Comparison of ENCODE assay signal across 31 cellular contexts in genomic region chr10:75705426-75705825, GRCh38.
DNase-seq lines count a peak whose midpoint lies in the region; ATAC-seq and TF ChIP-seq lines count a peak whose summit lies in the region.
"Had no signal": no experiment of that assay in that cellular context is flagged by ENCODE, and none has a peak within 500 bp of the region (broad histone marks: within the 10 kb centered on the region; RNA-seq: fewer than 3 reads in every experiment).

No MANE protein-coding gene starts in this region.

- H3K4me1 Mint-ChIP-seq in T-helper 2 cell treated with Interferon-gamma antibody and Interleukin-4, amounts not matched to agents 5 μg/mL and 100 μg/mL, for 36 hours (ENCODE audit: low read depth), result no peaks in the 10 kb centered on the region
- H3K4me1 Mint-ChIP-seq: B cell; CD4-positive, alpha-beta memory T cell; CD4-positive, CD25-positive, alpha-beta regulatory T cell; CD8-positive, alpha-beta memory T cell had no signal

- TF ChIP-seq EP300 in esophagus muscularis mucosa (IDR thresholded peaks at IDR 0.05), result no peak

- H3K4me1 ChIP-seq in HEK293 (ENCODE audit: control insufficient read depth, insufficient read depth, low read length) (no peaks in the 10 kb centered on the region; the same call in 1 of the 2 replicates), esophagus muscularis mucosa (peaks cover 7 to 37% (median 23%) of the 10 kb centered on the region in 4 donors), PC-3 (ENCODE audit: insufficient read depth, low read length) (no peaks in the 10 kb centered on the region)
- H3K4me1 ChIP-seq: A549, BE2C, BLaER1, Caco-2 had no signal

- ATAC-seq in PC-3, result no peak
- ATAC-seq: A549; CD8-positive, alpha-beta T cell had no signal

- H3K27ac Mint-ChIP-seq in T-helper 2 cell treated with Interferon-gamma antibody and Interleukin-4, amounts not matched to agents 5 μg/mL and 100 μg/mL, for 36 hours, result no peak overlapping the region
- H3K27ac Mint-ChIP-seq: B cell; CD4-positive, alpha-beta memory T cell; CD4-positive, alpha-beta T cell; CD4-positive, CD25-positive, alpha-beta regulatory T cell; CD8-positive, alpha-beta memory T cell; CD8-positive, alpha-beta T cell had no signal

- POLR2A ChIA-PET in HEK293 (lab: Yijun Ruan, JAX) (no interaction called here), PC-3 (lab: Charles Lee; ENCODE audit: unreplicated experiment) (no interaction called here)

- no peak for TF ChIP-seq CTCF in HEK293 (tag by site-specific recombination; IDR thresholded peaks at IDR 0.05)
- TF ChIP-seq CTCF in esophagus muscularis mucosa (IDR thresholded peaks at IDR 0.05), result no peak
- no peak for TF ChIP-seq CTCF in PC-3 (conservative IDR thresholded peaks at IDR 0.05; ENCODE audit: low read depth, low read length)

- H3K9me3 ChIP-seq in HEK293 (ENCODE audit: control insufficient read depth, insufficient read depth, low read depth, low read length), result no peaks in the 10 kb centered on the region
- H3K9me3 ChIP-seq in esophagus muscularis mucosa, result no peaks in the 10 kb centered on the region
- no peaks in the 10 kb centered on the region for H3K9me3 ChIP-seq in PC-3 (ENCODE audit: low read length)
- H3K9me3 ChIP-seq: A549; BE2C; BLaER1; BLaER1 treated with 17β-estradiol and CSF1 and Interleukin-3, amounts not matched to agents 10 nM and 100 nM; Caco-2 had no signal

- CTCF ChIA-PET in HEK293 (lab: Yijun Ruan, JAX) (interaction anchor here (0.7 kb wide), 2 partner anchors 13 to 298 kb away, joined by 3 read pairs; no protein-coding TSS in a partner anchor), PC-3 (lab: Charles Lee) (no interaction called here)

- H3K27ac ChIP-seq in HEK293 (ENCODE audit: extremely low read depth, low read depth, low read length), result no peak overlapping the region
- H3K27ac ChIP-seq in esophagus muscularis mucosa (replicated peaks in 1 of 4), result no peak overlapping the region
- H3K27ac ChIP-seq in PC-3 (ENCODE audit: low read length), result no peak overlapping the region
- H3K27ac ChIP-seq: 22Rv1; A549; BLaER1; BLaER1 treated with 17β-estradiol and CSF1 and Interleukin-3, amounts not matched to agents 10 nM and 100 nM; C4-2B had no signal

- no peak overlapping the region for H3K4me3 Mint-ChIP-seq in T-helper 2 cell treated with Interferon-gamma antibody and Interleukin-4, amounts not matched to agents 5 μg/mL and 100 μg/mL, for 36 hours
- H3K4me3 Mint-ChIP-seq: B cell; CD14-positive monocyte; CD4-positive, alpha-beta memory T cell; CD4-positive, alpha-beta T cell; CD4-positive, CD25-positive, alpha-beta regulatory T cell; CD8-positive, alpha-beta memory T cell; CD8-positive, alpha-beta T cell had no signal

- DNase-seq in esophagus muscularis mucosa (ENCODE audit: extremely low spot score) (peak; percentile 72), PC-3 (no peak)
- DNase-seq in T-helper 2 cell treated with Interferon-gamma antibody and Interleukin-4, amounts not matched to agents 5 μg/mL and 100 μg/mL, for 36 hours (ENCODE audit: low spot score), result no peak
- DNase-seq: 8988T; ACHN; AML-193; BE2C; C1 segment of cervical spinal cord; Caco-2; Calu3; CD4-positive, alpha-beta memory T cell; CD4-positive, alpha-beta T cell; CD4-positive, CD25-positive, alpha-beta regulatory T cell; CD8-positive, alpha-beta memory T cell; CD8-positive, alpha-beta T cell; COR-L47; DMS 273 treated with DMSO at 0.1 percent for 48 hours; DMS153; DMS53; DMS79; DMS79 treated with DMSO at 0.1 percent for 48 hours; DND-41; EL had no signal

- 98% methylated on average over 5 of the region's 5 CpGs for WGBS in esophagus muscularis mucosa

- no peaks in the 10 kb centered on the region for H3K27me3 ChIP-seq in esophagus muscularis mucosa
- peaks cover 81% of the 10 kb centered on the region for H3K27me3 ChIP-seq in PC-3 (ENCODE audit: low read length)
- H3K27me3 ChIP-seq: BE2C; BLaER1; BLaER1 treated with 17β-estradiol and CSF1 and Interleukin-3, amounts not matched to agents 10 nM and 100 nM had no signal

- H3K4me2 ChIP-seq in PC-3 (ENCODE audit: low read length), result no peak overlapping the region
- H3K4me2 ChIP-seq: A549; BLaER1; BLaER1 treated with 17β-estradiol and CSF1 and Interleukin-3, amounts not matched to agents 10 nM and 100 nM had no signal

- peaks cover 5% of the 10 kb centered on the region for H3K27me3 Mint-ChIP-seq in T-helper 2 cell treated with Interferon-gamma antibody and Interleukin-4, amounts not matched to agents 5 μg/mL and 100 μg/mL, for 36 hours (ENCODE audit: low read depth)

- no peak overlapping the region for H3K9ac ChIP-seq in PC-3 (ENCODE audit: low read length)
- H3K9ac ChIP-seq: BLaER1; BLaER1 treated with 17β-estradiol and CSF1 and Interleukin-3, amounts not matched to agents 10 nM and 100 nM had no signal

- H2AFZ ChIP-seq in PC-3 (ENCODE audit: low read length), result no peak overlapping the region

- no peak for TF ChIP-seq POLR2A in esophagus muscularis mucosa (IDR thresholded peaks at IDR 0.05; ENCODE audit: low read depth)

- H3K79me2 ChIP-seq in PC-3 (ENCODE audit: low read length), result no peaks in the 10 kb centered on the region

- H3F3A ChIP-seq in PC-3 (ENCODE audit: low read length, unreplicated experiment), result no peaks in the 10 kb centered on the region

- intact Hi-C loops in esophagus muscularis mucosa (cut with DNase I), result no loop called here
- intact Hi-C loops in PC-3 (cut with micrococcal nuclease), result no loop called here

- H3K4me3 ChIP-seq in HEK293 (ENCODE audit: low read depth, low read length) (no peak overlapping the region), esophagus muscularis mucosa (no peak overlapping the region), PC-3 (ENCODE audit: low read length) (no peak overlapping the region)
- H3K4me3 ChIP-seq: A549; BLaER1; BLaER1 treated with 17β-estradiol and CSF1 and Interleukin-3, amounts not matched to agents 10 nM and 100 nM had no signal

- H3K36me3 Mint-ChIP-seq in T-helper 2 cell treated with Interferon-gamma antibody and Interleukin-4, amounts not matched to agents 5 μg/mL and 100 μg/mL, for 36 hours (ENCODE audit: low read depth), result no peaks in the 10 kb centered on the region
- H3K36me3 Mint-ChIP-seq: CD4-positive, alpha-beta memory T cell; CD4-positive, CD25-positive, alpha-beta regulatory T cell; CD8-positive, alpha-beta memory T cell; CD8-positive, alpha-beta T cell had no signal

- no peaks in the 10 kb centered on the region for H4K20me1 ChIP-seq in PC-3 (ENCODE audit: low read length)
- H4K20me1 ChIP-seq: BLaER1; BLaER1 treated with 17β-estradiol and CSF1 and Interleukin-3, amounts not matched to agents 10 nM and 100 nM had no signal

- BruUV-seq in PC-3 (replicated peaks; lab: Mats Ljungman, UMichigan), result no TSS peak

- H3K36me3 ChIP-seq in HEK293 (ENCODE audit: control insufficient read depth in 2 of 2, insufficient read depth in 1 of 2, low read length in 2 of 2), result no peaks in the 10 kb centered on the region
- H3K36me3 ChIP-seq in esophagus muscularis mucosa, result no peaks in the 10 kb centered on the region
- H3K36me3 ChIP-seq in PC-3 (ENCODE audit: low read depth, low read length), result no peaks in the 10 kb centered on the region
- H3K36me3 ChIP-seq: BE2C; BLaER1; BLaER1 treated with 17β-estradiol and CSF1 and Interleukin-3, amounts not matched to agents 10 nM and 100 nM had no signal

- H3K9me3 Mint-ChIP-seq in T-helper 2 cell treated with Interferon-gamma antibody and Interleukin-4, amounts not matched to agents 5 μg/mL and 100 μg/mL, for 36 hours, result no peaks in the 10 kb centered on the region
- H3K9me3 Mint-ChIP-seq: CD4-positive, alpha-beta T cell; CD8-positive, alpha-beta memory T cell; CD8-positive, alpha-beta T cell had no signal

- H3K9me2 ChIP-seq in PC-3 (replicated peaks; ENCODE audit: low read length), result no peaks in the 10 kb centered on the region

TF ChIP-seq in HEK293, 187 proteins besides CTCF, POLR2A, EP300 and RAD21:
- 0 out of 2 replicates have a peak, but pooled peaks have one; percentile 30 for TF ChIP-seq ZFHX2 (tag by site-specific recombination; conservative IDR thresholded peaks at IDR 0.05)
- TF ChIP-seq MZF1 (tag by site-specific recombination; IDR thresholded peaks at IDR 0.05; ENCODE audit: borderline replicate concordance), result no peak
- TF ChIP-seq EGR2 (tag by site-specific recombination; IDR thresholded peaks at IDR 0.05; ENCODE audit: low read depth), result peak; percentile 13; the same call in 1 of the 2 replicates
- TF ChIP-seq ZNF433 (tag by site-specific recombination; IDR thresholded peaks at IDR 0.05; ENCODE audit: low read depth), result no peak
- no peak for TF ChIP-seq ZNF202 (tag by site-specific recombination; IDR thresholded peaks at IDR 0.05; ENCODE audit: borderline replicate concordance)
